In genomic region chr9:86663905-86664304, GRCh38 we compare ENCODE assay signal across 9 cellular contexts.
"Had no signal": no experiment of that assay in that cellular context is flagged by ENCODE, and none has a peak within 500 bp of the region (broad histone marks: within the 10 kb centered on the region; RNA-seq: fewer than 3 reads in every experiment).

No MANE protein-coding gene starts in this region.

- H2AFZ ChIP-seq: GM23248 had no signal

- H3K27ac ChIP-seq: GM23248, KMS-11 had no signal

- DNase-seq: GM23248, GOT3, H9, HCEC 1CT, Karpas-422, KBM-7 had no signal

- H3K4me3 ChIP-seq: GM23248 had no signal

- FAIRE-seq: H54, HTR-8/SVneo had no signal

- H3K4me2 ChIP-seq: KMS-11 had no signal

- H3K9ac ChIP-seq: GM23248, KMS-11 had no signal
